Comparison of ENCODE assay signal across 8 cellular contexts in genomic region chr3:152241142-152242067, GRCh38. TPM values are rescaled to one million over a fixed set of nuclear protein-coding genes. Genes with fewer than 3 reads are reported as not detected.
DNase-seq lines count a peak whose midpoint lies in the region; ATAC-seq and TF ChIP-seq lines count a peak whose summit lies in the region.

No MANE protein-coding gene starts in this region.

- peak overlapping the region; percentile 76 for H3K4me3 ChIP-seq in DOHH2 (ENCODE audit: low read length)
- H3K4me3 ChIP-seq in KMS-11 (IDR thresholded peaks at IDR 0.05; ENCODE audit: insufficient read depth, low read depth, low read length), result no peak overlapping the region
- no peak overlapping the region for H3K4me3 ChIP-seq in choroid plexus epithelial cell (ENCODE audit: low read depth, low read length)
- H3K4me3 ChIP-seq in thyroid gland (replicated peaks in 1 of 3), result no peak overlapping the region

- H3K9me3 ChIP-seq in DOHH2 (ENCODE audit: control insufficient read depth, insufficient read depth, low read length), result 0 out of 2 replicates have a peak, but pooled peaks cover 3% of the 10 kb centered on the region
- no peaks in the 10 kb centered on the region for H3K9me3 ChIP-seq in thyroid gland

- peak overlapping the region; percentile 93 for H3K27ac ChIP-seq in DOHH2 (ENCODE audit: low read depth, low read length)
- H3K27ac ChIP-seq in KMS-11, result no peak overlapping the region
- no peak overlapping the region for H3K27ac ChIP-seq in thyroid gland

- peaks cover 70% of the 10 kb centered on the region for H3K4me1 ChIP-seq in DOHH2 (ENCODE audit: control insufficient read depth, low read length)
- peaks cover 74% of the 10 kb centered on the region for H3K4me1 ChIP-seq in KMS-11 (ENCODE audit: low read depth, poor library complexity, severe bottlenecking)
- H3K4me1 ChIP-seq in thyroid gland, result no peaks in the 10 kb centered on the region

- no peaks in the 10 kb centered on the region for H4K20me1 ChIP-seq in DOHH2 (ENCODE audit: control insufficient read depth, insufficient read depth, low read depth, low read length)
- no peaks in the 10 kb centered on the region for H4K20me1 ChIP-seq in KMS-11 (ENCODE audit: insufficient read depth)

- no peak overlapping the region for H3K9ac ChIP-seq in KMS-11

- H3F3A ChIP-seq in DOHH2 (ENCODE audit: control insufficient read depth, insufficient read depth), result peaks cover 38% of the 10 kb centered on the region

- peak; percentile 54 for DNase-seq in choroid plexus epithelial cell (ENCODE audit: low read depth)
- no peak for DNase-seq in hippocampal formation (lab: John Stamatoyannopoulos, UW)
- no peak for DNase-seq in thyroid gland
- DNase-seq in retina, result no peak
- DNase-seq in stimulated activated CD4-positive, alpha-beta T cell treated with anti-CD3 and anti-CD28 coated beads, Interleukin-15, amount 100 ng/mL, for 24 hours, result no peak

- peaks cover 23% of the 10 kb centered on the region for H3K79me2 ChIP-seq in DOHH2 (ENCODE audit: control insufficient read depth, low read length)
- peaks cover 8% of the 10 kb centered on the region; the same call in 1 of the 2 replicates for H3K79me2 ChIP-seq in KMS-11 (ENCODE audit: insufficient read depth, low read depth)

- 86 to 88% methylated on average over 2 of the region's 2 CpGs for WGBS in thyroid gland, 2 donors

- no peak for TF ChIP-seq POLR2A in thyroid gland (IDR thresholded peaks at IDR 0.05)

- H3K4me2 ChIP-seq in DOHH2 (ENCODE audit: low read length) (peak overlapping the region; percentile 85), KMS-11 (peak overlapping the region; percentile 49)

- no peak overlapping the region for H2AFZ ChIP-seq in KMS-11 (ENCODE audit: low read depth)

- peak; percentile 48 for ATAC-seq in GM21576 (IDR thresholded peaks at IDR 0.05; ENCODE audit: unreplicated experiment)

- intact Hi-C loops in thyroid gland (cut with DNase I), result no loop called here

- no peaks in the 10 kb centered on the region for H3K27me3 ChIP-seq in DOHH2 (ENCODE audit: control insufficient read depth, low read length)
- no peaks in the 10 kb centered on the region for H3K27me3 ChIP-seq in KMS-11 (ENCODE audit: insufficient read depth, low read depth)
- no peaks in the 10 kb centered on the region for H3K27me3 ChIP-seq in thyroid gland

- no peaks in the 10 kb centered on the region for H3K9me2 ChIP-seq in DOHH2 (replicated peaks; ENCODE audit: control insufficient read depth, low read length)

- H3K36me3 ChIP-seq in DOHH2 (ENCODE audit: control insufficient read depth, low read length) (peaks cover 17% of the 10 kb centered on the region; the same call in 1 of the 2 replicates), KMS-11 (ENCODE audit: insufficient read depth) (no peaks in the 10 kb centered on the region), thyroid gland (no peaks in the 10 kb centered on the region)

- TF ChIP-seq CTCF in DOHH2 (IDR thresholded peaks at IDR 0.05; ENCODE audit: low read depth, low read length, poor library complexity, severe bottlenecking) (no peak), KMS-11 (conservative IDR thresholded peaks at IDR 0.05; ENCODE audit: low read depth, low read length) (no peak), choroid plexus epithelial cell (conservative IDR thresholded peaks at IDR 0.05; ENCODE audit: low read depth, low read length) (no peak), thyroid gland (IDR thresholded peaks at IDR 0.05) (no peak)

RNA-seq across cellular contexts. Expression of gene MBNL1, which starts 27.3 kb away (rescaled TPM):
- total RNA-seq in thyroid gland, result 100 to 1,000 TPM; 190 to 279 (median 216) TPM
